ENCODE assay signal across 24 cellular contexts in genomic region chr5:138647261-138647788, GRCh38.
A peak's percentile ranks its signal among the peaks of the same experiment; 100 is the strongest.
DNase-seq lines count a peak whose midpoint lies in the region; ATAC-seq, FAIRE-seq and TF ChIP-seq lines count a peak whose summit lies in the region.
"Had no signal": no experiment of that assay in that cellular context is flagged by ENCODE, and none has a peak within 500 bp of the region (broad histone marks: within the 10 kb centered on the region; RNA-seq: fewer than 3 reads in every experiment).

No MANE protein-coding gene starts in this region.

- BruUV-seq in endothelial cell of umbilical vein (replicated peaks; lab: Mats Ljungman, UMichigan): no TSS peak

- CTCF ChIA-PET in endothelial cell of umbilical vein (lab: Charles Lee): interaction anchor here (0.6 to 1.8 kb wide), 5 partner anchors 68 to 615 kb away, joined by 3 to 5 read pairs (median 4); no protein-coding TSS in a partner anchor
- CTCF ChIA-PET in CD4-positive, alpha-beta T cell (lab: Charles Lee): no interaction called here

- 95% methylated on average over 5 of the region's 5 CpGs for WGBS in smooth muscle cell (ENCODE audit: low lambda C conversion rate)

- peak overlapping the region; percentile 27 to 91 (median 77) for H3K27ac Mint-ChIP-seq in nephron
- H3K27ac Mint-ChIP-seq in CD4-positive, alpha-beta T cell: no peak overlapping the region
- H3K27ac Mint-ChIP-seq: activated CD4-positive, alpha-beta T cell treated with anti-CD3 and anti-CD28 coated beads, Interleukin-2, amount 10 ng/mL, durations not matched to agents 7 days and 5 days; activated naive CD4-positive, alpha-beta T cell treated with anti-CD3 and anti-CD28 coated beads for 36 hours; CD8-positive, alpha-beta memory T cell had no signal

- POLR2A ChIA-PET in endothelial cell of umbilical vein (lab: Charles Lee): no interaction called here
- POLR2A ChIA-PET in CD4-positive, alpha-beta T cell (lab: Charles Lee): no interaction called here

- H2AFZ ChIP-seq in endothelial cell of umbilical vein (ENCODE audit: low read depth, low read length) (peak overlapping the region; percentile 50), smooth muscle cell (ENCODE audit: low read depth) (no peak overlapping the region)

- H3K27me3 ChIP-seq in SJCRH30 (no peaks in the 10 kb centered on the region), endothelial cell of umbilical vein (ENCODE audit: control insufficient read depth in 2 of 2, insufficient read depth in 2 of 2, low read length in 2 of 2) (no peaks in the 10 kb centered on the region), smooth muscle cell (ENCODE audit: low read depth) (no peaks in the 10 kb centered on the region)
- peaks cover 99% of the 10 kb centered on the region for H3K27me3 ChIP-seq in CD4-positive, alpha-beta T cell (ENCODE audit: control insufficient read depth, insufficient read depth, low read length)

- FAIRE-seq in endothelial cell of umbilical vein (lab: Jason Lieb, UNC): peak; percentile 72
- FAIRE-seq in frontal cortex (lab: Jason Lieb, UNC): no peak

- no peaks in the 10 kb centered on the region for H3K79me2 ChIP-seq in endothelial cell of umbilical vein (ENCODE audit: control insufficient read depth, insufficient read depth, low read length)
- H3K79me2 ChIP-seq in smooth muscle cell (ENCODE audit: low read depth): no peaks in the 10 kb centered on the region

- no peak for TF ChIP-seq POLR2A in endothelial cell of umbilical vein (IDR thresholded peaks at IDR 0.05; ENCODE audit: low read depth, low read length)

- H3K4me3 ChIP-seq in SJCRH30 (no peak overlapping the region), endothelial cell of umbilical vein (replicated peaks in 1 of 3; ENCODE audit: insufficient read depth in 1 of 3, low read depth in 1 of 3, low read length in 3 of 3) (no peak overlapping the region), smooth muscle cell (no peak overlapping the region)
- H3K4me3 ChIP-seq: lower lobe of right lung, transverse colon had no signal

- no peaks in the 10 kb centered on the region for H4K20me1 ChIP-seq in endothelial cell of umbilical vein (replicated peaks; ENCODE audit: control insufficient read depth, extremely low read depth, insufficient read depth, low read length)
- no peaks in the 10 kb centered on the region for H4K20me1 ChIP-seq in smooth muscle cell (ENCODE audit: low read depth)

- H3K9ac ChIP-seq in endothelial cell of umbilical vein (replicated peaks; ENCODE audit: extremely low read depth, insufficient read depth, low read length) (no peak overlapping the region), smooth muscle cell (ENCODE audit: low read depth) (no peak overlapping the region)

- peaks cover 6% of the 10 kb centered on the region for H3K27me3 Mint-ChIP-seq in nephron (ENCODE audit: low read depth)
- H3K27me3 Mint-ChIP-seq in CD4-positive, alpha-beta T cell: peaks cover 95% of the 10 kb centered on the region

- H3K27ac ChIP-seq in SJCRH30 (no peak overlapping the region), endothelial cell of umbilical vein (ENCODE audit: insufficient read depth, low read depth, low read length) (no peak overlapping the region), smooth muscle cell (ENCODE audit: low read depth) (no peak overlapping the region)
- H3K27ac ChIP-seq in CD4-positive, alpha-beta T cell (ENCODE audit: low read depth, low read length): no peak overlapping the region
- H3K27ac ChIP-seq: HL-60, lower lobe of right lung, transverse colon had no signal

- intact Hi-C loops in endothelial cell of umbilical vein (cut with micrococcal nuclease): loop anchor here (10.0 kb wide), 1 partner anchor 287 kb away; no protein-coding TSS in a partner anchor
- intact Hi-C loops in CD4-positive, alpha-beta T cell (cut with DNase I, micrococcal nuclease): no loop called here

- no peak for TF ChIP-seq CTCF in endothelial cell of umbilical vein (IDR thresholded peaks at IDR 0.05; ENCODE audit: extremely low read depth in 1 of 2, insufficient read depth in 1 of 2, low read depth in 1 of 2, low read length in 2 of 2)
- no peak for TF ChIP-seq CTCF in nephron (IDR thresholded peaks at IDR 0.05; ENCODE audit: unreplicated experiment in 3 of 3)
- TF ChIP-seq CTCF in CD4-positive, alpha-beta T cell (IDR thresholded peaks at IDR 0.05): no peak
- TF ChIP-seq CTCF in smooth muscle cell (IDR thresholded peaks at IDR 0.05; ENCODE audit: borderline replicate concordance, insufficient read depth, poor library complexity, severe bottlenecking): no peak

- dilution Hi-C loops in endothelial cell of umbilical vein (cut with MboI; ENCODE audit: extremely low pct_ligation_motif_present, low sequenced_read_pairs): no loop called here

- no peaks in the 10 kb centered on the region for H3K9me1 ChIP-seq in endothelial cell of umbilical vein (replicated peaks; ENCODE audit: control insufficient read depth, extremely low read depth, insufficient read depth, low read length)

- no peaks in the 10 kb centered on the region for H3K9me3 Mint-ChIP-seq in nephron
- H3K9me3 Mint-ChIP-seq in CD4-positive, alpha-beta T cell: no peaks in the 10 kb centered on the region
- H3K9me3 Mint-ChIP-seq: activated CD4-positive, alpha-beta T cell treated with anti-CD3 and anti-CD28 coated beads, Interleukin-2, amount 10 ng/mL, durations not matched to agents 7 days and 5 days; activated naive CD4-positive, alpha-beta T cell treated with anti-CD3 and anti-CD28 coated beads for 36 hours; CD8-positive, alpha-beta memory T cell had no signal

- H3K4me1 ChIP-seq in SJCRH30 (peaks cover 31% of the 10 kb centered on the region), endothelial cell of umbilical vein (ENCODE audit: control insufficient read depth, extremely low read depth, insufficient read depth, low read length) (peaks cover 8% of the 10 kb centered on the region), smooth muscle cell (ENCODE audit: low read depth) (peaks cover 20% of the 10 kb centered on the region)
- H3K4me1 ChIP-seq: lower lobe of right lung, transverse colon had no signal

- H3K4me2 ChIP-seq in endothelial cell of umbilical vein (ENCODE audit: insufficient read depth, low read length): no peak overlapping the region
- H3K4me2 ChIP-seq in smooth muscle cell: no peak overlapping the region

- no peaks in the 10 kb centered on the region for H3K36me3 Mint-ChIP-seq in nephron (ENCODE audit: low read depth)
- H3K36me3 Mint-ChIP-seq in CD4-positive, alpha-beta T cell (ENCODE audit: low read depth): no peaks in the 10 kb centered on the region
- H3K36me3 Mint-ChIP-seq: CD8-positive, alpha-beta memory T cell had no signal

- ATAC-seq in CD4-positive, alpha-beta T cell (ENCODE audit: poor library complexity): no peak
- ATAC-seq: lower lobe of right lung had no signal

- peak; percentile 53 for DNase-seq in ELR (ENCODE audit: low read depth)
- peak; percentile 39 to 49 for DNase-seq in SJCRH30
- peak; percentile 27 for DNase-seq in endothelial cell of umbilical vein (ENCODE audit: low read depth, low spot score)
- no peak for DNase-seq in CD4-positive, alpha-beta T cell
- DNase-seq in frontal cortex (ENCODE audit: low spot score in 2 of 2): no peak
- no peak for DNase-seq in smooth muscle cell (lab: John Stamatoyannopoulos, UW; ENCODE audit: unreplicated experiment)
- DNase-seq: activated CD4-positive, alpha-beta T cell treated with anti-CD3 and anti-CD28 coated beads, Interleukin-2, amount 10 ng/mL, durations not matched to agents 7 days and 5 days; activated naive CD4-positive, alpha-beta T cell treated with anti-CD3 and anti-CD28 coated beads for 36 hours; activated T-cell treated with anti-CD3 and anti-CD28 coated beads, Interleukin-2, amount 50 U/mL, for 48 hours; CD8-positive, alpha-beta memory T cell; effector CD4-positive, alpha-beta T cell; erythroblast; HCEC 1CT; islet precursor cell; lower lobe of right lung; NCI-H1105; NCI-H2029 treated with DMSO at 0.1 percent for 48 hours; NCI-H226; NCI-H748 treated with DMSO at 0.1 percent for 48 hours; stimulated activated CD8-positive, alpha-beta memory T cell treated with anti-CD3 and anti-CD28 coated beads, Interleukin-4, amount 100 ng/mL, for 48 hours; T1000; transverse colon had no signal

- H3K4me1 Mint-ChIP-seq in nephron: peaks cover 70% of the 10 kb centered on the region
- H3K4me1 Mint-ChIP-seq in CD4-positive, alpha-beta T cell (ENCODE audit: low read depth): no peaks in the 10 kb centered on the region
- H3K4me1 Mint-ChIP-seq: activated CD4-positive, alpha-beta T cell treated with anti-CD3 and anti-CD28 coated beads, Interleukin-2, amount 10 ng/mL, durations not matched to agents 7 days and 5 days had no signal

- no peaks in the 10 kb centered on the region for H3F3A ChIP-seq in smooth muscle cell (ENCODE audit: low read depth)

- H3K36me3 ChIP-seq in SJCRH30: no peaks in the 10 kb centered on the region
- H3K36me3 ChIP-seq in endothelial cell of umbilical vein (ENCODE audit: control insufficient read depth in 2 of 2, extremely low read depth in 1 of 2, insufficient read depth in 2 of 2, low read length in 2 of 2): no peaks in the 10 kb centered on the region
- no peaks in the 10 kb centered on the region for H3K36me3 ChIP-seq in smooth muscle cell (ENCODE audit: low read depth)
- H3K36me3 ChIP-seq: lower lobe of right lung, transverse colon had no signal

- H3K9me3 ChIP-seq in SJCRH30 (replicated peaks): no peaks in the 10 kb centered on the region
- no peaks in the 10 kb centered on the region for H3K9me3 ChIP-seq in endothelial cell of umbilical vein (replicated peaks; ENCODE audit: control insufficient read depth, insufficient read depth, low read length)
- H3K9me3 ChIP-seq in CD4-positive, alpha-beta T cell (ENCODE audit: control insufficient read depth, low read length): no peaks in the 10 kb centered on the region
- no peaks in the 10 kb centered on the region for H3K9me3 ChIP-seq in smooth muscle cell (replicated peaks; ENCODE audit: low read depth)
- H3K9me3 ChIP-seq: lower lobe of right lung, transverse colon had no signal

- peak overlapping the region in 1 of 3 experiments; percentile 26 for H3K4me3 Mint-ChIP-seq in nephron
- no peak overlapping the region for H3K4me3 Mint-ChIP-seq in CD4-positive, alpha-beta T cell
- H3K4me3 Mint-ChIP-seq: activated CD4-positive, alpha-beta T cell treated with anti-CD3 and anti-CD28 coated beads, Interleukin-2, amount 10 ng/mL, durations not matched to agents 7 days and 5 days; activated naive CD4-positive, alpha-beta T cell treated with anti-CD3 and anti-CD28 coated beads for 36 hours; CD8-positive, alpha-beta memory T cell had no signal

TF ChIP-seq in endothelial cell of umbilical vein, 7 proteins besides CTCF, POLR2A, EP300 and RAD21:
- TF ChIP-seq POLR2AphosphoS5 (IDR thresholded peaks at IDR 0.05; ENCODE audit: insufficient read depth, low read depth, low read length) (peak; percentile 47), GATA2 (IDR thresholded peaks at IDR 0.05; ENCODE audit: insufficient read depth, insufficient read length, low read depth, low read length) (no peak)

Comparison
In these comparisons a context has a peak if more than half of its experiments do, and no peak if none do; other contexts are left out.
1. DNase-seq: peak in ELR (single experiment), SJCRH30 (2 of 2) and endothelial cell of umbilical vein (single experiment); none in CD4-positive, alpha-beta T cell (0 of 10), frontal cortex (0 of 2) and smooth muscle cell (single experiment).